ENCODE assay signal across 11 cellular contexts in genomic region chr1:15947382-15948090, GRCh38. TPM values are rescaled to one million over a fixed set of nuclear protein-coding genes. Genes with fewer than 3 reads are reported as not detected.
DNase-seq lines count a peak whose midpoint lies in the region; ATAC-seq and TF ChIP-seq lines count a peak whose summit lies in the region.
"Had no signal": no experiment of that assay in that cellular context is flagged by ENCODE, and none has a peak within 500 bp of the region (broad histone marks: within the 10 kb centered on the region; RNA-seq: fewer than 3 reads in every experiment).

No MANE protein-coding gene starts in this region.

- peak overlapping the region; percentile 74 to 82 for H3K4me3 Mint-ChIP-seq in activated T-cell treated with anti-CD3 and anti-CD28 coated beads, Interleukin-2, amount 50 U/mL, for 72 hours
- H3K4me3 Mint-ChIP-seq in activated naive CD8-positive, alpha-beta T cell treated with anti-CD3 and anti-CD28 coated beads, Interleukin-2, amount 50 U/mL, for 24 hours: peak overlapping the region; percentile 78
- H3K4me3 Mint-ChIP-seq in naive thymus-derived CD4-positive, alpha-beta T cell: peak overlapping the region in 1 of 10 donors; percentile 5

- CTCF ChIA-PET in naive thymus-derived CD4-positive, alpha-beta T cell (lab: Charles Lee): no interaction called here

- TF ChIP-seq POLR2A in tibial nerve (IDR thresholded peaks at IDR 0.05): no peak

- no peaks in the 10 kb centered on the region for H3K27me3 Mint-ChIP-seq in activated T-cell treated with anti-CD3 and anti-CD28 coated beads, Interleukin-2, amount 50 U/mL, for 72 hours (ENCODE audit: low read depth)
- no peaks in the 10 kb centered on the region for H3K27me3 Mint-ChIP-seq in activated naive CD8-positive, alpha-beta T cell treated with anti-CD3 and anti-CD28 coated beads, Interleukin-2, amount 50 U/mL, for 24 hours
- no peaks in the 10 kb centered on the region for H3K27me3 Mint-ChIP-seq in naive thymus-derived CD4-positive, alpha-beta T cell

- no peak for TF ChIP-seq EP300 in tibial nerve (IDR thresholded peaks at IDR 0.05)

- H3K36me3 ChIP-seq in naive thymus-derived CD4-positive, alpha-beta T cell (ENCODE audit: control insufficient read depth in 2 of 3, insufficient read depth in 3 of 3, low read length in 3 of 3): peaks cover 0 to 60% (median 18%) of the 10 kb centered on the region in 3 experiments
- peaks cover 0 to 59% (median 18%) of the 10 kb centered on the region in 3 donors for H3K36me3 ChIP-seq in tibial nerve

- POLR2A ChIA-PET in naive thymus-derived CD4-positive, alpha-beta T cell (lab: Charles Lee): no interaction called here

- intact Hi-C loops in naive thymus-derived CD4-positive, alpha-beta T cell (cut with micrococcal nuclease): no loop called here

- no peak overlapping the region for H3K4me3 ChIP-seq in naive thymus-derived CD4-positive, alpha-beta T cell (ENCODE audit: low read length)
- H3K4me3 ChIP-seq in tibial nerve: no peak overlapping the region

- no peaks in the 10 kb centered on the region for H3K27me3 ChIP-seq in naive thymus-derived CD4-positive, alpha-beta T cell (ENCODE audit: control insufficient read depth in 2 of 2, insufficient read depth in 2 of 2, low read length in 2 of 2)
- H3K27me3 ChIP-seq in tibial nerve: no peaks in the 10 kb centered on the region

- no peak for DNase-seq in activated T-cell treated with anti-CD3 and anti-CD28 coated beads, Interleukin-2, amount 50 U/mL, for 72 hours
- DNase-seq in activated T-cell treated with anti-CD3 and anti-CD28 coated beads, Interleukin-2, amount 50 U/mL, for 1 hour: no peak
- DNase-seq in activated naive CD8-positive, alpha-beta T cell treated with anti-CD3 and anti-CD28 coated beads, Interleukin-2, amount 50 U/mL, for 24 hours: no peak
- DNase-seq in naive thymus-derived CD4-positive, alpha-beta T cell: no peak
- no peak for DNase-seq in tibial nerve (ENCODE audit: low spot score in 2 of 2)
- DNase-seq in islet precursor cell: no peak
- DNase-seq: small intestine had no signal

- H3K36me3 Mint-ChIP-seq in activated T-cell treated with anti-CD3 and anti-CD28 coated beads, Interleukin-2, amount 50 U/mL, for 72 hours (ENCODE audit: insufficient read depth in 2 of 2): peaks cover 3 to 10% of the 10 kb centered on the region in 2 donors
- H3K36me3 Mint-ChIP-seq in activated naive CD8-positive, alpha-beta T cell treated with anti-CD3 and anti-CD28 coated beads, Interleukin-2, amount 50 U/mL, for 24 hours (ENCODE audit: low read depth): peaks cover 28% of the 10 kb centered on the region
- peaks cover 2 to 16% (median 4%) of the 10 kb centered on the region in 5 donors for H3K36me3 Mint-ChIP-seq in naive thymus-derived CD4-positive, alpha-beta T cell

- no peak for TF ChIP-seq CTCF in tibial nerve (IDR thresholded peaks at IDR 0.05)

- peaks cover 22 to 31% of the 10 kb centered on the region in 2 donors for H3K4me1 ChIP-seq in naive thymus-derived CD4-positive, alpha-beta T cell (ENCODE audit: control insufficient read depth in 2 of 2, insufficient read depth in 2 of 2, low read length in 2 of 2)
- peaks cover 8 to 49% (median 44%) of the 10 kb centered on the region in 4 donors for H3K4me1 ChIP-seq in tibial nerve

- H3K9me3 Mint-ChIP-seq in activated T-cell treated with anti-CD3 and anti-CD28 coated beads, Interleukin-2, amount 50 U/mL, for 72 hours: no peaks in the 10 kb centered on the region
- no peaks in the 10 kb centered on the region for H3K9me3 Mint-ChIP-seq in activated naive CD8-positive, alpha-beta T cell treated with anti-CD3 and anti-CD28 coated beads, Interleukin-2, amount 50 U/mL, for 24 hours
- H3K9me3 Mint-ChIP-seq in naive thymus-derived CD4-positive, alpha-beta T cell: no peaks in the 10 kb centered on the region

- H3K27ac Mint-ChIP-seq in activated T-cell treated with anti-CD3 and anti-CD28 coated beads, Interleukin-2, amount 50 U/mL, for 72 hours: peak overlapping the region; percentile 94
- peak overlapping the region; percentile 100 for H3K27ac Mint-ChIP-seq in activated naive CD8-positive, alpha-beta T cell treated with anti-CD3 and anti-CD28 coated beads, Interleukin-2, amount 50 U/mL, for 24 hours
- peak overlapping the region in 6 of 9 donors; percentile 4 to 79 (median 38) for H3K27ac Mint-ChIP-seq in naive thymus-derived CD4-positive, alpha-beta T cell

- 88 to 90% methylated on average over 10 of the region's 10 CpGs for WGBS in tibial nerve, 2 donors

- H3K27ac ChIP-seq in naive thymus-derived CD4-positive, alpha-beta T cell (ENCODE audit: low read depth, low read length): no peak overlapping the region
- H3K27ac ChIP-seq in tibial nerve: peak overlapping the region in 3 of 4 donors; percentile 88 to 94 (median 92)

- no peaks in the 10 kb centered on the region for H3K9me3 ChIP-seq in naive thymus-derived CD4-positive, alpha-beta T cell (ENCODE audit: control insufficient read depth in 2 of 3, low read length in 3 of 3)
- H3K9me3 ChIP-seq in tibial nerve: no peaks in the 10 kb centered on the region

- peaks cover 58% of the 10 kb centered on the region for H3K4me1 Mint-ChIP-seq in activated T-cell treated with anti-CD3 and anti-CD28 coated beads, Interleukin-2, amount 50 U/mL, for 72 hours (ENCODE audit: low read depth)
- H3K4me1 Mint-ChIP-seq in activated naive CD8-positive, alpha-beta T cell treated with anti-CD3 and anti-CD28 coated beads, Interleukin-2, amount 50 U/mL, for 24 hours: peaks cover 62% of the 10 kb centered on the region
- H3K4me1 Mint-ChIP-seq in naive thymus-derived CD4-positive, alpha-beta T cell: peaks cover 20 to 48% (median 40%) of the 10 kb centered on the region in 7 donors

- no peak for ATAC-seq in activated T-cell treated with anti-CD3 and anti-CD28 coated beads, Interleukin-2, amount 50 U/mL, for 72 hours (replicated peaks in 1 of 2)
- no peak for ATAC-seq in activated naive CD8-positive, alpha-beta T cell treated with anti-CD3 and anti-CD28 coated beads, Interleukin-2, amount 50 U/mL, for 24 hours
- ATAC-seq in naive thymus-derived CD4-positive, alpha-beta T cell: no peak
- no peak for ATAC-seq in HG03175 (IDR thresholded peaks at IDR 0.05; ENCODE audit: unreplicated experiment)
- ATAC-seq in GM19397 (IDR thresholded peaks at IDR 0.05; ENCODE audit: unreplicated experiment): no peak

RNA-seq across cellular contexts. Expression of gene ZBTB17, which starts 28.4 kb away (rescaled TPM):
- total RNA-seq in activated T-cell treated with anti-CD3 and anti-CD28 coated beads, Interleukin-2, amount 50 U/mL, for 72 hours: 10 to 100 TPM; 76.0 to 84.1 TPM
- 10 to 100 TPM; 47.3 to 85.1 (median 65.0) TPM for total RNA-seq in naive thymus-derived CD4-positive, alpha-beta T cell
- 10 to 100 TPM; 11.2 to 33.7 TPM for polyA plus RNA-seq in naive thymus-derived CD4-positive, alpha-beta T cell
- total RNA-seq in tibial nerve: 10 to 100 TPM; 34.5 to 85.2 (median 52.4) TPM

RNA-seq across cellular contexts. Expression of gene SRARP, which starts 56.5 kb away (rescaled TPM):
- not detected for total RNA-seq in activated T-cell treated with anti-CD3 and anti-CD28 coated beads, Interleukin-2, amount 50 U/mL, for 72 hours
- not detected for total RNA-seq in naive thymus-derived CD4-positive, alpha-beta T cell
- polyA plus RNA-seq in naive thymus-derived CD4-positive, alpha-beta T cell: not detected
- total RNA-seq in tibial nerve: under 1 TPM in 2 of 4 donors, not detected in 2; 0.39 to 0.90 TPM
- total RNA-seq: G401, glomerular endothelial cell had no signal
- polyA plus RNA-seq: small intestine had no signal

Comparison
In these comparisons a context has a peak if more than half of its experiments do, and no peak if none do; other contexts are left out.
1. H3K27ac Mint-ChIP-seq: peak in every context shown above with its lines; median percentile 100 in activated naive CD8-positive, alpha-beta T cell treated with anti-CD3 and anti-CD28 coated beads, Interleukin-2, amount 50 U/mL, for 24 hours; 94 in activated T-cell treated with anti-CD3 and anti-CD28 coated beads, Interleukin-2, amount 50 U/mL, for 72 hours; 38 in naive thymus-derived CD4-positive, alpha-beta T cell.